Comparison of ENCODE assay signal across 8 cellular contexts in the genomic region with DNA sequence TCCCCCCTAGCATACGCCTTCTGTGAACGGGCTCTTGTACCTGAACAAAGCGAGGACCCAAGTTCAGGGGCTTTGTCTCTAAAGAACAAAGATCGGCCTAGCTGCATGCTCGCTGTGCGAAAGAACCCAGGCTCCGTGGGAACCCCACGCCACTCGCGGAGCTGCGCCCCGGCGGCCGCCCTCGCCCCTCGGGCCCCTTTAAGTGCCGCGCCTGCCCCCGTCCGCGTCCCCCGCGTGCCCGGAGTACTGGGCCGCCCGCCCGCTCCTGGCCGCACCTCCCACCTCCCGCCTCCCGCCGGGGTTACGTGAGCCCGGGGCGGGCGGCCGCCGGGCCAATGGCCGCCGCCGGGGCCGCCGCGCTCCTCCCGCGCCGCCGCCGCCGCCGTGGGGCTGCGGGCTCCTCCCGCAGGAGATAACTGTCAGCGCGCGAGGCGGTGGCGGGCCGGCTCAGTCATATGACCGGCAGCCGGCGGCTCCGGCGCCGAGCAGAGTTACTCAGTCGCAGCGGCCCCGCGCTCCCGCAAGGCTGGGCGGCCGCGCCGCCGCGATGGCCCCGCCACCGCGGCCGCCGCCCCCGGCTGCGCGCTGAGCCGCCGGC. TPM values are rescaled to one million over a fixed set of nuclear protein-coding genes. Genes with fewer than 3 reads are reported as not detected.
DNase-seq lines count a peak whose midpoint lies in the region; ATAC-seq and TF ChIP-seq lines count a peak whose summit lies in the region.

A gene (plus strand): TSS at position 450 of the 598 bp plus-strand sequence. CDS start 187 bp downstream, outside the sequence.

- CTCF ChIA-PET in CD4-positive, alpha-beta memory T cell (lab: Charles Lee; ENCODE audit: partially characterized antibody): interaction anchor here (0.6 to 2.9 kb wide), 3 partner anchors 39 to 83 kb away, joined by 3 to 12 read pairs (median 3); no protein-coding TSS in a partner anchor

- intact Hi-C loops in CD4-positive, alpha-beta memory T cell (cut with micrococcal nuclease): loop anchor here (1.0 to 2.0 kb wide), 5 partner anchors 10 to 336 kb away; a partner anchor contains a TSS

- H3K9me3 ChIP-seq in CD4-positive, alpha-beta memory T cell (ENCODE audit: control insufficient read depth in 1 of 2, low read length in 2 of 2): no peaks in the 10 kb centered on the region
- no peaks in the 10 kb centered on the region for H3K9me3 ChIP-seq in mucosa of rectum (ENCODE audit: control insufficient read depth in 2 of 2, low read length in 2 of 2)

- peak within 1 kb of the TSS; percentile 96 to 100 (median 98) for H3K4me3 Mint-ChIP-seq in CD4-positive, alpha-beta memory T cell

- peaks cover 0 to 2% (median 0%) of the 10 kb centered on the region in 8 donors for H3K9me3 Mint-ChIP-seq in CD4-positive, alpha-beta memory T cell

- DNase-seq in CD4-positive, alpha-beta memory T cell: peak; percentile 75 to 78 (median 76)
- DNase-seq in NOMO-1 treated with dmso at 0.1 percent for 144 hours (lab: John Stamatoyannopoulos, UW; ENCODE audit: unreplicated experiment) (peak; percentile 39), activated T-cell treated with anti-CD3 and anti-CD28 coated beads for 48 hours (ENCODE audit: low read depth) (peak; percentile 62), erythroblast (lab: John Stamatoyannopoulos, UW) (peak; percentile 89 to 93)
- DNase-seq in stimulated activated CD8-positive, alpha-beta memory T cell treated with anti-CD3 and anti-CD28 coated beads, Interleukin-4, amount 100 ng/mL, for 4 hours (ENCODE audit: low read depth in 2 of 2, low spot score in 1 of 2): peak; percentile 12 to 46

- H3K27me3 ChIP-seq in CD4-positive, alpha-beta memory T cell (ENCODE audit: insufficient read depth, low read length): no peaks in the 10 kb centered on the region
- H3K27me3 ChIP-seq in mucosa of rectum (ENCODE audit: control insufficient read depth in 2 of 2, insufficient read depth in 2 of 2, low read length in 2 of 2): no peaks in the 10 kb centered on the region

- peaks cover 0 to 5% of the 10 kb centered on the region in 2 donors for H3K36me3 Mint-ChIP-seq in CD4-positive, alpha-beta memory T cell

- POLR2A ChIA-PET in CD4-positive, alpha-beta memory T cell (lab: Charles Lee; ENCODE audit: partially characterized antibody): interaction anchor here (1.0 to 2.2 kb wide), 5 partner anchors 10 to 58 kb away, joined by 3 to 8 read pairs (median 5); a partner anchor contains a TSS

- no peaks in the 10 kb centered on the region for H3K36me3 ChIP-seq in CD4-positive, alpha-beta memory T cell (ENCODE audit: insufficient read depth, low read length)
- no peaks in the 10 kb centered on the region for H3K36me3 ChIP-seq in mucosa of rectum (ENCODE audit: control insufficient read depth in 2 of 2, insufficient read depth in 2 of 2, low read length in 2 of 2)

- H3K4me1 ChIP-seq in CD4-positive, alpha-beta memory T cell (ENCODE audit: insufficient read depth, low read length): peaks cover 23% of the 10 kb centered on the region
- H3K4me1 ChIP-seq in mucosa of rectum (ENCODE audit: control insufficient read depth in 2 of 2, insufficient read depth in 2 of 2, low read length in 2 of 2): peaks cover 9 to 37% of the 10 kb centered on the region in 2 donors

- H3K9ac ChIP-seq in mucosa of rectum (ENCODE audit: low read depth in 1 of 2, low read length in 2 of 2): peak within 1 kb of the TSS; percentile 88 to 92

- no peaks in the 10 kb centered on the region for H3K27me3 Mint-ChIP-seq in CD4-positive, alpha-beta memory T cell

- peak within 1 kb of the TSS; percentile 90 to 99 (median 97) for H3K27ac Mint-ChIP-seq in CD4-positive, alpha-beta memory T cell

- H3K27ac ChIP-seq in CD4-positive, alpha-beta memory T cell (ENCODE audit: low read depth, low read length): peak within 1 kb of the TSS; percentile 55
- peak within 1 kb of the TSS; percentile 77 to 87 for H3K27ac ChIP-seq in mucosa of rectum (ENCODE audit: low read depth in 2 of 2, low read length in 2 of 2)

- ATAC-seq in GM19397 (IDR thresholded peaks at IDR 0.05; ENCODE audit: unreplicated experiment) (peak; percentile 86), HG03521 (IDR thresholded peaks at IDR 0.05; ENCODE audit: unreplicated experiment) (peak; percentile 71)

- peak; percentile 21 for TF ChIP-seq POLR2A in erythroblast (IDR thresholded peaks at IDR 0.05; ENCODE audit: low read length)

- H3K4me3 ChIP-seq in CD4-positive, alpha-beta memory T cell (ENCODE audit: low read length in 2 of 2): peak within 1 kb of the TSS; percentile 19 to 74
- peak within 1 kb of the TSS; percentile 91 to 93 for H3K4me3 ChIP-seq in mucosa of rectum (ENCODE audit: low read length in 2 of 2)

- H3K4me1 Mint-ChIP-seq in CD4-positive, alpha-beta memory T cell: peaks cover 21 to 48% (median 35%) of the 10 kb centered on the region in 4 donors

RNA-seq across cellular contexts. Expression of the gene that starts here (rescaled TPM):
- total RNA-seq in CD4-positive, alpha-beta memory T cell: 1 to 10 TPM; 8.1 to 9.4 TPM
- polyA plus RNA-seq in CD4-positive, alpha-beta memory T cell: 1 to 10 TPM; 2.4 to 4.7 TPM

Comparison
In these comparisons a context has a peak if more than half of its experiments do, and no peak if none do; other contexts are left out.
1. Peak in every context shown above with its lines: DNase-seq, ATAC-seq, H3K4me3 ChIP-seq and H3K27ac ChIP-seq.
2. DNase-seq: peak in every context shown above with its lines; median percentile 91 in erythroblast; 76 in CD4-positive, alpha-beta memory T cell; 62 in activated T-cell treated with anti-CD3 and anti-CD28 coated beads for 48 hours; 39 in NOMO-1 treated with dmso at 0.1 percent for 144 hours; 29 in stimulated activated CD8-positive, alpha-beta memory T cell treated with anti-CD3 and anti-CD28 coated beads, Interleukin-4, amount 100 ng/mL, for 4 hours.